In genomic region chr6:135798751-135799515, GRCh38 we compare ENCODE assay signal across 1 cellular context.
TF ChIP-seq lines count a peak whose summit lies in the region.

No MANE protein-coding gene starts in this region.

TF ChIP-seq in IMR-90, 13 proteins besides CTCF, POLR2A, EP300 and RAD21 (continued from another document):
- TF ChIP-seq RCOR1 (IDR thresholded peaks at IDR 0.05; ENCODE audit: insufficient replicate concordance, low read length) (no peak), MXI1 (IDR thresholded peaks at IDR 0.05; ENCODE audit: borderline replicate concordance, low read depth, low read length) (no peak), RFX5 (IDR thresholded peaks at IDR 0.05; ENCODE audit: low read depth, low read length) (no peak), FOS (IDR thresholded peaks at IDR 0.05; ENCODE audit: low read depth, low read length) (no peak), NFE2L2 (IDR thresholded peaks at IDR 0.05; ENCODE audit: low read depth, low read length) (no peak)
